ENCODE assay signal across 1 cellular context in genomic region chr17:16273929-16274339, GRCh38.
TF ChIP-seq lines count a peak whose summit lies in the region.

No MANE protein-coding gene starts in this region.

TF ChIP-seq in IMR-90, 13 proteins besides CTCF, POLR2A, EP300 and RAD21 (continued from another document):
- no peak for TF ChIP-seq USF2 (IDR thresholded peaks at IDR 0.05; ENCODE audit: low read depth, low read length)
- no peak for TF ChIP-seq CHD1 (IDR thresholded peaks at IDR 0.05; ENCODE audit: low read depth, low read length)
- TF ChIP-seq NFE2L2 (IDR thresholded peaks at IDR 0.05; ENCODE audit: low read depth, low read length): no peak
- TF ChIP-seq RCOR1 (IDR thresholded peaks at IDR 0.05; ENCODE audit: insufficient replicate concordance, low read length): no peak
- TF ChIP-seq RFX5 (IDR thresholded peaks at IDR 0.05; ENCODE audit: low read depth, low read length): no peak
- TF ChIP-seq CEBPB (IDR thresholded peaks at IDR 0.05; ENCODE audit: low read depth, low read length): no peak
- no peak for TF ChIP-seq MAZ (IDR thresholded peaks at IDR 0.05; ENCODE audit: borderline replicate concordance, low read depth, low read length)
- TF ChIP-seq MXI1 (IDR thresholded peaks at IDR 0.05; ENCODE audit: borderline replicate concordance, low read depth, low read length): no peak
- TF ChIP-seq BHLHE40 (IDR thresholded peaks at IDR 0.05; ENCODE audit: low read depth, low read length): no peak
